ENCODE assay signal across 22 cellular contexts in genomic region chr5:60805470-60805869, GRCh38.
"Had no signal": no experiment of that assay in that cellular context is flagged by ENCODE, and none has a peak within 500 bp of the region (broad histone marks: within the 10 kb centered on the region; RNA-seq: fewer than 3 reads in every experiment).

No MANE protein-coding gene starts in this region.

- ATAC-seq: activated CD8-positive, alpha-beta memory T cell treated with anti-CD3 and anti-CD28 coated beads, Interleukin-2, amount 10 ng/mL, durations not matched to agents 7 days and 5 days; lower lobe of right lung; right lobe of liver; stimulated activated naive CD8-positive, alpha-beta T cell treated with anti-CD3 and anti-CD28 coated beads, Interleukin-15, amount 100 ng/mL, for 72 hours; T-helper 17 cell had no signal

- H3K9me3 Mint-ChIP-seq: activated naive CD8-positive, alpha-beta T cell treated with anti-CD3 and anti-CD28 coated beads, Interleukin-2, amount 10 ng/mL, durations not matched to agents 7 days and 5 days; activated T-helper 2 cell treated with anti-CD3 and anti-CD28 coated beads, Interferon-gamma antibody, Interleukin-2, Interleukin-4, amounts not matched to agents 10 μg/mL and 5 μg/mL and 100 μg/mL, durations not matched to agents 14 hours and 24 hours and 36 hours; nephron; stimulated activated naive CD8-positive, alpha-beta T cell treated with anti-CD3 and anti-CD28 coated beads, Interleukin-15, amount 100 ng/mL, for 72 hours had no signal

- H3K36me3 Mint-ChIP-seq: activated CD8-positive, alpha-beta memory T cell treated with anti-CD3 and anti-CD28 coated beads, Interleukin-2, amount 10 ng/mL, durations not matched to agents 7 days and 5 days; activated naive CD8-positive, alpha-beta T cell treated with anti-CD3 and anti-CD28 coated beads, Interleukin-2, amount 10 ng/mL, durations not matched to agents 7 days and 5 days had no signal

- H3K27me3 ChIP-seq: right lobe of liver, suprapubic skin, transverse colon had no signal

- H3K4me3 ChIP-seq: lower lobe of right lung, right lobe of liver, smooth muscle cell, suprapubic skin, transverse colon had no signal

- H3K4me1 Mint-ChIP-seq: activated CD8-positive, alpha-beta memory T cell treated with anti-CD3 and anti-CD28 coated beads, Interleukin-2, amount 10 ng/mL, durations not matched to agents 7 days and 5 days; activated naive CD8-positive, alpha-beta T cell treated with anti-CD3 and anti-CD28 coated beads, Interleukin-2, amount 10 ng/mL, durations not matched to agents 7 days and 5 days; nephron; stimulated activated naive CD8-positive, alpha-beta T cell treated with anti-CD3 and anti-CD28 coated beads, Interleukin-15, amount 100 ng/mL, for 72 hours; T-helper 17 cell had no signal

- H3K9me3 ChIP-seq: lower lobe of right lung, right lobe of liver, suprapubic skin, transverse colon had no signal

- H3K36me3 ChIP-seq: lower lobe of right lung, right lobe of liver, suprapubic skin, transverse colon, WERI-Rb-1 had no signal

- H3K27me3 Mint-ChIP-seq: T-helper 17 cell had no signal

- H3K4me1 ChIP-seq: lower lobe of right lung, right lobe of liver, suprapubic skin, transverse colon had no signal

- H3K27ac ChIP-seq: lower lobe of right lung, parathyroid adenoma, right lobe of liver, suprapubic skin, transverse colon, WERI-Rb-1 had no signal

- H3K27ac Mint-ChIP-seq: activated CD8-positive, alpha-beta memory T cell treated with anti-CD3 and anti-CD28 coated beads, Interleukin-2, amount 10 ng/mL, durations not matched to agents 7 days and 5 days; activated naive CD8-positive, alpha-beta T cell treated with anti-CD3 and anti-CD28 coated beads, Interleukin-2, amount 10 ng/mL, durations not matched to agents 7 days and 5 days; activated T-helper 2 cell treated with anti-CD3 and anti-CD28 coated beads, Interferon-gamma antibody, Interleukin-2, Interleukin-4, amounts not matched to agents 10 μg/mL and 5 μg/mL and 100 μg/mL, durations not matched to agents 14 hours and 24 hours and 36 hours; mesothelial cell of epicardium; nephron; stimulated activated naive CD8-positive, alpha-beta T cell treated with anti-CD3 and anti-CD28 coated beads, Interleukin-15, amount 100 ng/mL, for 72 hours; T-helper 17 cell had no signal

- FAIRE-seq: islet of Langerhans had no signal

- DNase-seq: activated CD4-positive, alpha-beta T cell treated with anti-CD3 and anti-CD28 coated beads, Interleukin-2, amount 50 U/mL, for 48 hours; activated CD8-positive, alpha-beta memory T cell treated with anti-CD3 and anti-CD28 coated beads, Interleukin-2, amount 10 ng/mL, durations not matched to agents 7 days and 5 days; activated naive CD4-positive, alpha-beta T cell treated with Interleukin-2 at 50 U/mL for 16 hours; activated naive CD8-positive, alpha-beta T cell treated with anti-CD3 and anti-CD28 coated beads, Interleukin-2, amount 10 ng/mL, durations not matched to agents 7 days and 5 days; amygdala; caudate nucleus; glutamatergic neuron; hippocampal formation; lower lobe of right lung; right lobe of liver; stimulated activated CD4-positive, alpha-beta T cell treated with anti-CD3 and anti-CD28 coated beads, Interleukin-4, amount 100 ng/mL, for 1 hour; stimulated activated naive CD8-positive, alpha-beta T cell treated with anti-CD3 and anti-CD28 coated beads, Interleukin-15, amount 100 ng/mL, for 72 hours; T-helper 17 cell; transverse colon; WERI-Rb-1 had no signal

- H3K4me3 Mint-ChIP-seq: activated CD8-positive, alpha-beta memory T cell treated with anti-CD3 and anti-CD28 coated beads, Interleukin-2, amount 10 ng/mL, durations not matched to agents 7 days and 5 days; activated naive CD8-positive, alpha-beta T cell treated with anti-CD3 and anti-CD28 coated beads, Interleukin-2, amount 10 ng/mL, durations not matched to agents 7 days and 5 days; mesothelial cell of epicardium; nephron; stimulated activated naive CD8-positive, alpha-beta T cell treated with anti-CD3 and anti-CD28 coated beads, Interleukin-15, amount 100 ng/mL, for 72 hours; T-helper 17 cell had no signal
